Comparison of ENCODE assay signal across 1 cellular context in genomic region chr13:77779461-77780272, GRCh38.
TF ChIP-seq lines count a peak whose summit lies in the region.

No MANE protein-coding gene starts in this region.

TF ChIP-seq in HepG2, 621 proteins besides CTCF, POLR2A, EP300 and RAD21:
- TF ChIP-seq ZNF639 (CRISPR knock-in tag; conservative IDR thresholded peaks at IDR 0.05) (no peak), HNF1B (CRISPR knock-in tag; IDR thresholded peaks at IDR 0.05) (no peak), SMC3 (IDR thresholded peaks at IDR 0.05; ENCODE audit: low read length) (0 out of 2 replicates have a peak, but pooled peaks have one; percentile 33), STAG1 (CRISPR knock-in tag; IDR thresholded peaks at IDR 0.05) (peak; percentile 58)
